In the genomic region with DNA sequence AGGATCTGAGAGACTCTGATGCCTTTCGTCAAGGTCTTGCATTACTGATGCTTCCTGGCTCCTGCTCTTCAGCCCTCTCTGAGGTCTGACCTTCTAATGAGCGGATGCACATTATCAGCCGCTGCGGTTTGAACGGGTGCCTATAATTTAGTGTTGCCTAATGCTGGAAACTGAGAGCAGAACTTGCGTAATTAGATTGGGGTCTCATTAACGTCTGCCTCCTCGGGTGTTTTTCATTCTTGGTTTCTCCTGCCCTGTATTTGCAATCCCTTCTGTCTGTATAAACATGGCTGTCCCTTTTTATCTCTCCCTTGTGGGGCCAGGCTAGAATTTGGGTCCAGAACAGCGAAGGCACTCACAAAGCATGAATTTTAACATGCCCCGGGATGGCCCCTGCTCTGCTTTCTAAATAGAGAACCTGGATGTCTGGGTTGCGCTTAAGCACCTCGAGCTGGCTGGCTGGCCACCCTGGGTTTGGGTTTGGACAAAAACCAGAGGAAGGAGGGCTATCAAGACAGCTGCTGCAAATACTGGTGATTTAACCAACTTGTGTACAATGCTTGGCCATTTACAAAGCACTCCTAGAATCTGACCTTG, we compare ENCODE assay signal across 1 cellular context.
TF ChIP-seq lines count a peak whose summit lies in the region.

No MANE protein-coding gene starts in this region.

TF ChIP-seq in WTC11, 78 proteins besides CTCF, POLR2A, EP300 and RAD21 (continued from another document):
- TF ChIP-seq, protein P1, sequence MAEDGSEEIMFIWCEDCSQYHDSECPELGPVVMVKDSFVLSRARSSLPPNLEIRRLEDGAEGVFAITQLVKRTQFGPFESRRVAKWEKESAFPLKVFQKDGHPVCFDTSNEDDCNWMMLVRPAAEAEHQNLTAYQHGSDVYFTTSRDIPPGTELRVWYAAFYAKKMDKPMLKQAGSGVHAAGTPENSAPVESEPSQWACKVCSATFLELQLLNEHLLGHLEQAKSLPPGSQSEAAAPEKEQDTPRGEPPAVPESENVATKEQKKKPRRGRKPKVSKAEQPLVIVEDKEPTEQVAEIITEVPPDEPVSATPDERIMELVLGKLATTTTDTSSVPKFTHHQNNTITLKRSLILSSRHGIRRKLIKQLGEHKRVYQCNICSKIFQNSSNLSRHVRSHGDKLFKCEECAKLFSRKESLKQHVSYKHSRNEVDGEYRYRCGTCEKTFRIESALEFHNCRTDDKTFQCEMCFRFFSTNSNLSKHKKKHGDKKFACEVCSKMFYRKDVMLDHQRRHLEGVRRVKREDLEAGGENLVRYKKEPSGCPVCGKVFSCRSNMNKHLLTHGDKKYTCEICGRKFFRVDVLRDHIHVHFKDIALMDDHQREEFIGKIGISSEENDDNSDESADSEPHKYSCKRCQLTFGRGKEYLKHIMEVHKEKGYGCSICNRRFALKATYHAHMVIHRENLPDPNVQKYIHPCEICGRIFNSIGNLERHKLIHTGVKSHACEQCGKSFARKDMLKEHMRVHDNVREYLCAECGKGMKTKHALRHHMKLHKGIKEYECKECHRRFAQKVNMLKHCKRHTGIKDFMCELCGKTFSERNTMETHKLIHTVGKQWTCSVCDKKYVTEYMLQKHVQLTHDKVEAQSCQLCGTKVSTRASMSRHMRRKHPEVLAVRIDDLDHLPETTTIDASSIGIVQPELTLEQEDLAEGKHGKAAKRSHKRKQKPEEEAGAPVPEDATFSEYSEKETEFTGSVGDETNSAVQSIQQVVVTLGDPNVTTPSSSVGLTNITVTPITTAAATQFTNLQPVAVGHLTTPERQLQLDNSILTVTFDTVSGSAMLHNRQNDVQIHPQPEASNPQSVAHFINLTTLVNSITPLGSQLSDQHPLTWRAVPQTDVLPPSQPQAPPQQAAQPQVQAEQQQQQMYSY (CRISPR knock-in tag; IDR thresholded peaks at IDR 0.05) = no peak
- TF ChIP-seq, protein P2, sequence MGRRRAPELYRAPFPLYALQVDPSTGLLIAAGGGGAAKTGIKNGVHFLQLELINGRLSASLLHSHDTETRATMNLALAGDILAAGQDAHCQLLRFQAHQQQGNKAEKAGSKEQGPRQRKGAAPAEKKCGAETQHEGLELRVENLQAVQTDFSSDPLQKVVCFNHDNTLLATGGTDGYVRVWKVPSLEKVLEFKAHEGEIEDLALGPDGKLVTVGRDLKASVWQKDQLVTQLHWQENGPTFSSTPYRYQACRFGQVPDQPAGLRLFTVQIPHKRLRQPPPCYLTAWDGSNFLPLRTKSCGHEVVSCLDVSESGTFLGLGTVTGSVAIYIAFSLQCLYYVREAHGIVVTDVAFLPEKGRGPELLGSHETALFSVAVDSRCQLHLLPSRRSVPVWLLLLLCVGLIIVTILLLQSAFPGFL (CRISPR knock-in tag; IDR thresholded peaks at IDR 0.05; ENCODE audit: borderline replicate concordance) = no peak
- TF ChIP-seq FOXP1 (CRISPR knock-in tag; IDR thresholded peaks at IDR 0.05; ENCODE audit: borderline replicate concordance) (no peak), PRRX2 (CRISPR knock-in tag; IDR thresholded peaks at IDR 0.05) (no peak), ATF1 (CRISPR knock-in tag; IDR thresholded peaks at IDR 0.05) (no peak), ZBTB21 (CRISPR knock-in tag; IDR thresholded peaks at IDR 0.05; ENCODE audit: borderline replicate concordance) (no peak), ZNF138 (CRISPR knock-in tag; conservative IDR thresholded peaks at IDR 0.05) (no peak), ZNF317 (CRISPR knock-in tag; IDR thresholded peaks at IDR 0.05; ENCODE audit: borderline replicate concordance, low read depth) (no peak), ZNF396 (CRISPR knock-in tag; IDR thresholded peaks at IDR 0.05; ENCODE audit: borderline replicate concordance) (no peak)
